15 cellular contexts compared by ENCODE assay signal in the genomic region with DNA sequence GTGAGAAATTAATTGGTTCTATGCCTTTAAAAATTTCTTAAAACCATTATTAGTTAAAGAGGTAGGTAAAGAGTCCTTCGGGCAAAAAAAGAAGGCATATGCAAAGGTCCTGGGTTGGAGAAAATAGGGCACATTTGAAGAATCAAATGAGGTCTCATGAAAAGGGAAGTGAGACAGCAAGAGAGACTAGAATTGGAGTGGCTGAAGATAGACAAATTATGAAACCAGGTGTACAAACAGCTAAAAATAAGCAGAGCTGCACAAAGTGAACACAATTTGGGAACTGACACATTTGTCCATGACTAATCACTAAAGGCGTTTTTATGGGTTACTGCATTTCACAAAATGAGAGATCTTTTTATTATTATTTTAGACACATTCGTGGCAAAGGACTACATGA.
DNase-seq lines count a peak whose midpoint lies in the region; ATAC-seq and TF ChIP-seq lines count a peak whose summit lies in the region.
"Had no signal": no experiment of that assay in that cellular context is flagged by ENCODE, and none has a peak within 500 bp of the region (broad histone marks: within the 10 kb centered on the region; RNA-seq: fewer than 3 reads in every experiment).

No MANE protein-coding gene starts in this region.

- H4K20me1 ChIP-seq in MM.1S (ENCODE audit: insufficient read depth, low read length), result no peaks in the 10 kb centered on the region

- peak overlapping the region; percentile 56 for H2AFZ ChIP-seq in MM.1S (ENCODE audit: low read length)

- H3K79me2 ChIP-seq in MM.1S (ENCODE audit: low read length), result no peaks in the 10 kb centered on the region

- DNase-seq in MM.1S (peak; percentile 88), globus pallidus (ENCODE audit: low spot score) (no peak), NCI-H510A treated with DMSO at 0.1 percent for 48 hours (lab: John Stamatoyannopoulos, UW) (no peak), NCI-H146 (lab: John Stamatoyannopoulos, UW) (no peak)
- DNase-seq: body of pancreas; islet precursor cell; KG1; NCI-H446; stimulated activated CD4-positive, alpha-beta T cell treated with anti-CD3 and anti-CD28 coated beads, Interleukin-2, amount 100 ng/mL, for 24 hours; testis had no signal

- H3K9ac ChIP-seq in MM.1S (ENCODE audit: low read length), result peak overlapping the region; percentile 37; the same call in 1 of the 2 replicates

- no peaks in the 10 kb centered on the region for H3K27me3 Mint-ChIP-seq in activated T-helper 17 cell treated with anti-CD3 and anti-CD28 coated beads, Interleukin-2, amount 50 U/mL, for 72 hours

- H3K4me1 ChIP-seq in MM.1S (ENCODE audit: low read length), result peaks cover 55% of the 10 kb centered on the region
- H3K4me1 ChIP-seq: body of pancreas, testis had no signal

- peak overlapping the region; percentile 54 for H3K4me2 ChIP-seq in MM.1S (ENCODE audit: low read depth, low read length)

- peak overlapping the region; percentile 1; the same call in 1 of the 2 replicates for H3K4me3 ChIP-seq in MM.1S (ENCODE audit: low read length)
- H3K4me3 ChIP-seq: body of pancreas, testis had no signal

- no peaks in the 10 kb centered on the region for H3K9me2 ChIP-seq in MM.1S (replicated peaks; ENCODE audit: insufficient read depth, low read length)

- no peaks in the 10 kb centered on the region for H3K9me3 ChIP-seq in MM.1S (replicated peaks; ENCODE audit: insufficient read depth, low read length)
- H3K9me3 ChIP-seq: body of pancreas, testis had no signal

- H3K36me3 Mint-ChIP-seq in activated T-helper 17 cell treated with anti-CD3 and anti-CD28 coated beads, Interleukin-2, amount 50 U/mL, for 72 hours (ENCODE audit: low read depth), result no peaks in the 10 kb centered on the region

- H3K4me1 Mint-ChIP-seq in activated T-helper 17 cell treated with anti-CD3 and anti-CD28 coated beads, Interleukin-2, amount 50 U/mL, for 72 hours, result no peaks in the 10 kb centered on the region

- H3F3A ChIP-seq in MM.1S (ENCODE audit: insufficient read depth, low read length), result peaks cover 46% of the 10 kb centered on the region

- peaks cover 3% of the 10 kb centered on the region for H3K9me3 Mint-ChIP-seq in activated T-helper 17 cell treated with anti-CD3 and anti-CD28 coated beads, Interleukin-2, amount 50 U/mL, for 72 hours

- no peaks in the 10 kb centered on the region for H3K36me3 ChIP-seq in MM.1S (replicated peaks; ENCODE audit: insufficient read depth, low read length)

- H3K27me3 ChIP-seq in MM.1S (replicated peaks; ENCODE audit: insufficient read depth, low read length), result no peaks in the 10 kb centered on the region
- H3K27me3 ChIP-seq: body of pancreas, testis had no signal

- no peak for TF ChIP-seq CTCF in MM.1S (IDR thresholded peaks at IDR 0.05; ENCODE audit: low read length)

- H3K4me3 Mint-ChIP-seq in activated T-helper 17 cell treated with anti-CD3 and anti-CD28 coated beads, Interleukin-2, amount 50 U/mL, for 72 hours, result no peak overlapping the region

- H3K27ac ChIP-seq in MM.1S (ENCODE audit: low read length), result peak overlapping the region; percentile 82
- H3K27ac ChIP-seq: body of pancreas, epithelial cell of prostate, testis had no signal

- H3K27ac Mint-ChIP-seq in activated T-helper 17 cell treated with anti-CD3 and anti-CD28 coated beads, Interleukin-2, amount 50 U/mL, for 72 hours, result no peak overlapping the region

- ATAC-seq in GM18502 (IDR thresholded peaks at IDR 0.05; ENCODE audit: poor library complexity, unreplicated experiment) (peak; percentile 98), GM19467 (IDR thresholded peaks at IDR 0.05; ENCODE audit: unreplicated experiment) (peak; percentile 97), HG02970 (IDR thresholded peaks at IDR 0.05; ENCODE audit: low FRiP score, unreplicated experiment) (peak; percentile 96)
- no peak for ATAC-seq in activated T-helper 17 cell treated with anti-CD3 and anti-CD28 coated beads, Interleukin-2, amount 50 U/mL, for 72 hours (replicated peaks)
- ATAC-seq: body of pancreas had no signal
